1 cellular context compared by ENCODE assay signal in the genomic region with DNA sequence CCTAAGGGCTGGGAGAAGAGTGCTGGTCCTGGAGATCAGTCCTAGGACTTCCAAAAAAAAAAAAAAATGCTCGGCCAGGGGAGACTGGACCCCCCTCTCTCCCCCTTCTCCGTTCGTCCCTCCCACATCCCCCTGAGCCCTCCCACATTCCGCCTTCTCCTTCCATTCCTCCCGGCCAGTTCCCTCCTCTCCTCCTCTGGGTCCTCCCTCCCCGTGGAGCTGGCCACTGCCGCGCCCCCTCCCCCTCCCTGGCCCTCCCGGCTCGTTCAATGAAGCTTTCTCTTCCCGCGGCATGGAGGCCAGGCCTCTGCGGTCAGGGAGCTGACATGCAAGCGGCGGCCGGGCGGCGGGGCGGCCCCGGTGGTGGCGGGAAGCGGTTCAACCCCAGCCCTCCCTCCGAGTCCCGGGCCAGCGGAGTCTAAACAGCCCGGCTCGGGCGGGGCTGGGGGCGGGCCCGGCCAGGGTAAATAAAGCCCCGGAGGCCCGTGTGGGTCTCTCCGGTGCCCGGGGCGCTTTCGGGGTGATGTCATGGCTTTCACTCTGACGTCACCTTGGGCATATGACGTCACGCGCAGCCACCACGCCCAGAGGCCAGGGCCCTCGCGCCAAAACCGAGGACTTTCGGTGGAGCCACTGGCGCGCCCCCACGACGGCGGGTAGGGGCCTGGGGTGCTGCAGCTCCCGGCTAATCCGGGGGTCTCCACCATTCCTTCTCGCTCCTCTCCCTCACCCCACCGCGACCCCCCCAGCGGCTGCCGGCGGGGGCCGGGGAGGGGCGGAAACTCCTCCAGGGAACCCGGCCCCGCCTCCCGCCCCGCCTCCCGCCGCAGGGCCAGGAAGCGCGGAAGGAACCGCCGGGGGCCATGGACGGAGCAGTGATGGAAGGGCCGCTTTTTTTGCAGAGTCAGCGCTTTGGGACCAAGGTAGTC.
A peak's percentile ranks its signal among the peaks of the same experiment; 100 is the strongest.
TF ChIP-seq lines count a peak whose summit lies in the region.

A gene (plus strand): TSS at position 829 of the 929 bp plus-strand sequence. CDS start 35 bp downstream, at position 864.
A gene with protein sequence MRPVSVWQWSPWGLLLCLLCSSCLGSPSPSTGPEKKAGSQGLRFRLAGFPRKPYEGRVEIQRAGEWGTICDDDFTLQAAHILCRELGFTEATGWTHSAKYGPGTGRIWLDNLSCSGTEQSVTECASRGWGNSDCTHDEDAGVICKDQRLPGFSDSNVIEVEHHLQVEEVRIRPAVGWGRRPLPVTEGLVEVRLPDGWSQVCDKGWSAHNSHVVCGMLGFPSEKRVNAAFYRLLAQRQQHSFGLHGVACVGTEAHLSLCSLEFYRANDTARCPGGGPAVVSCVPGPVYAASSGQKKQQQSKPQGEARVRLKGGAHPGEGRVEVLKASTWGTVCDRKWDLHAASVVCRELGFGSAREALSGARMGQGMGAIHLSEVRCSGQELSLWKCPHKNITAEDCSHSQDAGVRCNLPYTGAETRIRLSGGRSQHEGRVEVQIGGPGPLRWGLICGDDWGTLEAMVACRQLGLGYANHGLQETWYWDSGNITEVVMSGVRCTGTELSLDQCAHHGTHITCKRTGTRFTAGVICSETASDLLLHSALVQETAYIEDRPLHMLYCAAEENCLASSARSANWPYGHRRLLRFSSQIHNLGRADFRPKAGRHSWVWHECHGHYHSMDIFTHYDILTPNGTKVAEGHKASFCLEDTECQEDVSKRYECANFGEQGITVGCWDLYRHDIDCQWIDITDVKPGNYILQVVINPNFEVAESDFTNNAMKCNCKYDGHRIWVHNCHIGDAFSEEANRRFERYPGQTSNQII (minus strand): TSS at position 51 of the 929 bp plus-strand sequence. CDS start 1,308 bp downstream, outside the sequence.

TF ChIP-seq in HCT116, 20 proteins besides CTCF, POLR2A, EP300 and RAD21 (continued from another document):
- no peak for TF ChIP-seq EZH2 (IDR thresholded peaks at IDR 0.05)
- TF ChIP-seq POLR2AphosphoS5 (IDR thresholded peaks at IDR 0.05; ENCODE audit: low read depth, low read length), result peak; percentile 57; the same call in 1 of the 2 replicates
- TF ChIP-seq ZFX (IDR thresholded peaks at IDR 0.05), result no peak; the same call in 1 of the 2 replicates
- TF ChIP-seq, protein P1, sequence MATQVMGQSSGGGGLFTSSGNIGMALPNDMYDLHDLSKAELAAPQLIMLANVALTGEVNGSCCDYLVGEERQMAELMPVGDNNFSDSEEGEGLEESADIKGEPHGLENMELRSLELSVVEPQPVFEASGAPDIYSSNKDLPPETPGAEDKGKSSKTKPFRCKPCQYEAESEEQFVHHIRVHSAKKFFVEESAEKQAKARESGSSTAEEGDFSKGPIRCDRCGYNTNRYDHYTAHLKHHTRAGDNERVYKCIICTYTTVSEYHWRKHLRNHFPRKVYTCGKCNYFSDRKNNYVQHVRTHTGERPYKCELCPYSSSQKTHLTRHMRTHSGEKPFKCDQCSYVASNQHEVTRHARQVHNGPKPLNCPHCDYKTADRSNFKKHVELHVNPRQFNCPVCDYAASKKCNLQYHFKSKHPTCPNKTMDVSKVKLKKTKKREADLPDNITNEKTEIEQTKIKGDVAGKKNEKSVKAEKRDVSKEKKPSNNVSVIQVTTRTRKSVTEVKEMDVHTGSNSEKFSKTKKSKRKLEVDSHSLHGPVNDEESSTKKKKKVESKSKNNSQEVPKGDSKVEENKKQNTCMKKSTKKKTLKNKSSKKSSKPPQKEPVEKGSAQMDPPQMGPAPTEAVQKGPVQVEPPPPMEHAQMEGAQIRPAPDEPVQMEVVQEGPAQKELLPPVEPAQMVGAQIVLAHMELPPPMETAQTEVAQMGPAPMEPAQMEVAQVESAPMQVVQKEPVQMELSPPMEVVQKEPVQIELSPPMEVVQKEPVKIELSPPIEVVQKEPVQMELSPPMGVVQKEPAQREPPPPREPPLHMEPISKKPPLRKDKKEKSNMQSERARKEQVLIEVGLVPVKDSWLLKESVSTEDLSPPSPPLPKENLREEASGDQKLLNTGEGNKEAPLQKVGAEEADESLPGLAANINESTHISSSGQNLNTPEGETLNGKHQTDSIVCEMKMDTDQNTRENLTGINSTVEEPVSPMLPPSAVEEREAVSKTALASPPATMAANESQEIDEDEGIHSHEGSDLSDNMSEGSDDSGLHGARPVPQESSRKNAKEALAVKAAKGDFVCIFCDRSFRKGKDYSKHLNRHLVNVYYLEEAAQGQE (IDR thresholded peaks at IDR 0.05; ENCODE audit: low read depth), result no peak
TF ChIP-seq in HCT116: peak in this region for 1.
